In the genomic region with DNA sequence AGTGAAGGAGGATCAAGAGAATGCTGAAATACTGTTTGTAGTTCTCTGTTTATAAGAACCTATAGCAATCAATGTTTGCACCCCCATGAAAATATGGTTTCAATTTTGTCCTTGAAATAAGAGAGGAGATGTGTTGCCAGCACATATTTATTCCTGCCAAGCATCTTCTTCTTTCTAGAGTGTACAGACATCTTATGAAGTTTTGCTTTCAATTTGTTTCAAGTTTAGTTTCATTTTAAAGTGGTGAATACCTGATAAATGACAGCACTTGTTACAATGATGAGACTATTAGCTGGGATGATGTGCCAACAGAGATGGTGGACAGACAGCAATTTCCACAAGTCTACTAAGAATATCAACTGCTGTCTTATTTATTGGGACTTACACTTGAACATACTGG, we compare ENCODE assay signal across 12 cellular contexts.
DNase-seq lines count a peak whose midpoint lies in the region; ATAC-seq and TF ChIP-seq lines count a peak whose summit lies in the region.
"Had no signal": no experiment of that assay in that cellular context is flagged by ENCODE, and none has a peak within 500 bp of the region (broad histone marks: within the 10 kb centered on the region; RNA-seq: fewer than 3 reads in every experiment).

No MANE protein-coding gene starts in this region.

- H3K4me2 ChIP-seq in Loucy (ENCODE audit: low read depth, low read length, poor library complexity, severe bottlenecking): peak overlapping the region; percentile 51

- no peak overlapping the region for H3K27ac Mint-ChIP-seq in activated naive CD4-positive, alpha-beta T cell treated with anti-CD3 and anti-CD28 coated beads, Interleukin-2, amount 10 ng/mL, durations not matched to agents 7 days and 5 days
- H3K27ac Mint-ChIP-seq: B cell had no signal

- no peaks in the 10 kb centered on the region for H3K79me2 ChIP-seq in Loucy (ENCODE audit: insufficient read depth, low read length)

- H3K4me3 Mint-ChIP-seq in activated naive CD4-positive, alpha-beta T cell treated with anti-CD3 and anti-CD28 coated beads, Interleukin-2, amount 10 ng/mL, durations not matched to agents 7 days and 5 days: no peak overlapping the region
- H3K4me3 Mint-ChIP-seq: B cell had no signal

- H2AFZ ChIP-seq in Loucy (ENCODE audit: low read length): peak overlapping the region; percentile 82

- no peaks in the 10 kb centered on the region for H3F3A ChIP-seq in Loucy (ENCODE audit: low read depth)

- CTCF ChIA-PET in activated naive CD4-positive, alpha-beta T cell treated with anti-CD3 and anti-CD28 coated beads, Interleukin-2, amount 10 ng/mL, durations not matched to agents 7 days and 5 days (lab: Charles Lee): no interaction called here

- H3K9me3 Mint-ChIP-seq in activated naive CD4-positive, alpha-beta T cell treated with anti-CD3 and anti-CD28 coated beads, Interleukin-2, amount 10 ng/mL, durations not matched to agents 7 days and 5 days: no peaks in the 10 kb centered on the region

- H3K9me2 ChIP-seq in Loucy (replicated peaks; ENCODE audit: low read depth, low read length): no peaks in the 10 kb centered on the region

- H3K4me1 ChIP-seq in Loucy (ENCODE audit: insufficient read depth, low read length, poor library complexity, severe bottlenecking): peaks cover 28% of the 10 kb centered on the region
- H3K4me1 ChIP-seq: SJSA1 had no signal

- peak overlapping the region; percentile 23 for H3K9ac ChIP-seq in Loucy (ENCODE audit: low read depth, low read length, poor library complexity, severe bottlenecking)

- in situ Hi-C loops in GM13976 (cut with MboI; ENCODE audit: low sequenced_read_pairs, unreplicated experiment): no loop called here

- no peaks in the 10 kb centered on the region for H3K36me3 ChIP-seq in Loucy (ENCODE audit: insufficient read depth, low read length)
- H3K36me3 ChIP-seq: SJSA1 had no signal

- peak; percentile 38 for DNase-seq in GM13976 (ENCODE audit: low spot score)
- DNase-seq in GOT3 (lab: John Stamatoyannopoulos, UW): no peak
- DNase-seq in NK-92 (lab: John Stamatoyannopoulos, UW; ENCODE audit: unreplicated experiment): no peak
- no peak for DNase-seq in activated naive CD4-positive, alpha-beta T cell treated with anti-CD3 and anti-CD28 coated beads, Interleukin-2, amount 10 ng/mL, durations not matched to agents 7 days and 5 days
- DNase-seq: NCI-H1930, right cardiac atrium had no signal

- no peaks in the 10 kb centered on the region for H3K36me3 Mint-ChIP-seq in activated naive CD4-positive, alpha-beta T cell treated with anti-CD3 and anti-CD28 coated beads, Interleukin-2, amount 10 ng/mL, durations not matched to agents 7 days and 5 days

- no peaks in the 10 kb centered on the region for H3K9me3 ChIP-seq in Loucy (ENCODE audit: insufficient read depth, low read depth, low read length)
- H3K9me3 ChIP-seq: SJSA1 had no signal

- H3K4me1 Mint-ChIP-seq in activated naive CD4-positive, alpha-beta T cell treated with anti-CD3 and anti-CD28 coated beads, Interleukin-2, amount 10 ng/mL, durations not matched to agents 7 days and 5 days: peaks cover 10% of the 10 kb centered on the region
- H3K4me1 Mint-ChIP-seq: B cell had no signal

- ATAC-seq in GM19455 (IDR thresholded peaks at IDR 0.05; ENCODE audit: unreplicated experiment) (peak; percentile 83), HG02938 (IDR thresholded peaks at IDR 0.05; ENCODE audit: unreplicated experiment) (peak; percentile 88), SK-N-SH treated with all-trans-retinoic acid at 6 μM for 48 hours (no peak)
- ATAC-seq: right cardiac atrium had no signal

- no peak for TF ChIP-seq CTCF in GM13976 (IDR thresholded peaks at IDR 0.05; ENCODE audit: borderline replicate concordance, control extremely low read depth, extremely low read depth, insufficient read depth, missing control alignments)
- no peak for TF ChIP-seq CTCF in Loucy (conservative IDR thresholded peaks at IDR 0.05; ENCODE audit: low read length)

- no peaks in the 10 kb centered on the region for H3K27me3 ChIP-seq in Loucy (ENCODE audit: insufficient read depth, low read length, poor library complexity, severe bottlenecking)

- H3K4me3 ChIP-seq in Loucy (ENCODE audit: low read length, poor library complexity, severe bottlenecking): peak overlapping the region; percentile 40
- H3K4me3 ChIP-seq: SJSA1 had no signal

- no peaks in the 10 kb centered on the region for H4K20me1 ChIP-seq in Loucy (ENCODE audit: insufficient read depth, low read length, poor library complexity, severe bottlenecking)

- H3K27me3 Mint-ChIP-seq in activated naive CD4-positive, alpha-beta T cell treated with anti-CD3 and anti-CD28 coated beads, Interleukin-2, amount 10 ng/mL, durations not matched to agents 7 days and 5 days: no peaks in the 10 kb centered on the region
- H3K27me3 Mint-ChIP-seq: B cell had no signal

TF ChIP-seq in SK-N-SH treated with all-trans-retinoic acid at 6 μM for 48 hours, 23 proteins besides CTCF, POLR2A, EP300 and RAD21:
- TF ChIP-seq ISL1 (CRISPR knock-in tag; IDR thresholded peaks at IDR 0.05) (no peak), ARNTL (CRISPR knock-in tag; IDR thresholded peaks at IDR 0.05; ENCODE audit: borderline replicate concordance, low read depth) (no peak), ZC3H10 (CRISPR knock-in tag; IDR thresholded peaks at IDR 0.05) (no peak)
